In genomic region chr2:204468689-204469429, GRCh38 we compare ENCODE assay signal across 17 cellular contexts.
DNase-seq lines count a peak whose midpoint lies in the region; ATAC-seq and TF ChIP-seq lines count a peak whose summit lies in the region.
"Had no signal": no experiment of that assay in that cellular context is flagged by ENCODE, and none has a peak within 500 bp of the region (broad histone marks: within the 10 kb centered on the region; RNA-seq: fewer than 3 reads in every experiment).

No MANE protein-coding gene starts in this region.

- in situ Hi-C loops in brain microvascular endothelial cell (cut with HindIII; ENCODE audit: low pct_ligation_motif_present, low sequenced_read_pairs): no loop called here
- in situ Hi-C loops in GM13977 (cut with MboI; ENCODE audit: low pct_unique_long_range_greater_than_20kb, low sequenced_read_pairs, unreplicated experiment): no loop called here

- TF ChIP-seq CTCF in brain microvascular endothelial cell (IDR thresholded peaks at IDR 0.05; ENCODE audit: low read depth, low read length, missing control alignments): no peak
- no peak for TF ChIP-seq CTCF in GM13977 (IDR thresholded peaks at IDR 0.05; ENCODE audit: extremely low read depth, insufficient read depth, missing control alignments)

- no peaks in the 10 kb centered on the region for H3K36me3 ChIP-seq in brain microvascular endothelial cell (replicated peaks)
- H3K36me3 ChIP-seq: SJSA1 had no signal

- no peak for ATAC-seq in left colon
- ATAC-seq: WTC11 had no signal

- peak; percentile 83 for DNase-seq in AG08395 (ENCODE audit: low spot score)
- peak; percentile 51 for DNase-seq in HS-27A (ENCODE audit: low read depth)
- DNase-seq in brain microvascular endothelial cell: peak; percentile 65
- peak; percentile 41 for DNase-seq in kidney tubule cell (ENCODE audit: low spot score)
- DNase-seq in GM13977 (ENCODE audit: low spot score): no peak
- no peak for DNase-seq in left colon
- DNase-seq in NCI-H128 (lab: John Stamatoyannopoulos, UW; ENCODE audit: unreplicated experiment): no peak
- no peak for DNase-seq in NCI-H446 treated with DMSO at 0.1 percent for 48 hours (lab: John Stamatoyannopoulos, UW)
- DNase-seq: activated CD8-positive, alpha-beta memory T cell treated with anti-CD3 and anti-CD28 coated beads, Interleukin-2, amount 50 U/mL, for 4 hours; amygdala; MV-4-11; NCI-H510A; nephron progenitor cell; stimulated activated CD4-positive, alpha-beta T cell treated with anti-CD3 and anti-CD28 coated beads, Interleukin-12 subunit alpha, Interleukin-12 subunit beta, amount 100 ng/mL, for 4 hours had no signal

- H3K27ac ChIP-seq in brain microvascular endothelial cell: peak overlapping the region; percentile 25
- H3K27ac ChIP-seq: C4-2B, SJSA1 had no signal

- H3K4me3 ChIP-seq in brain microvascular endothelial cell (ENCODE audit: low read depth, low read length): no peak overlapping the region
- H3K4me3 ChIP-seq: SJSA1 had no signal

- intact Hi-C loops in left colon (cut with DNase I, micrococcal nuclease): no loop called here

- H3K27me3 ChIP-seq in brain microvascular endothelial cell (replicated peaks): no peaks in the 10 kb centered on the region
- H3K27me3 ChIP-seq: SJSA1 had no signal

Comparison
In these comparisons a context has a peak if more than half of its experiments do, and no peak if none do; other contexts are left out.
1. DNase-seq: peak in AG08395 (single experiment), HS-27A (single experiment), brain microvascular endothelial cell (single experiment) and kidney tubule cell (single experiment); none in GM13977 (single experiment), left colon (0 of 2), NCI-H128 (single experiment) and NCI-H446 treated with DMSO at 0.1 percent for 48 hours (single experiment).